In genomic region chr20:63655249-63655648, GRCh38 we compare ENCODE assay signal across 1 cellular context.
TF ChIP-seq lines count a peak whose summit lies in the region.

No MANE protein-coding gene starts in this region.

TF ChIP-seq in H1, 55 proteins besides CTCF, POLR2A, EP300 and RAD21:
- TF ChIP-seq BRCA1 (IDR thresholded peaks at IDR 0.05; ENCODE audit: low read depth, low read length), result no peak
- TF ChIP-seq TBP (IDR thresholded peaks at IDR 0.05; ENCODE audit: low read depth, low read length), result no peak
TF ChIP-seq in H1: peak in this region for 0.
